9 cellular contexts compared by ENCODE assay signal in genomic region chr12:105705765-105706164, GRCh38.
DNase-seq lines count a peak whose midpoint lies in the region; ATAC-seq and TF ChIP-seq lines count a peak whose summit lies in the region.
"Had no signal": no experiment of that assay in that cellular context is flagged by ENCODE, and none has a peak within 500 bp of the region (broad histone marks: within the 10 kb centered on the region; RNA-seq: fewer than 3 reads in every experiment).

No MANE protein-coding gene starts in this region.

- H3K36me3 ChIP-seq in adrenal gland (replicated peaks in 1 of 2) (no peaks in the 10 kb centered on the region), left ventricle myocardium inferior (no peaks in the 10 kb centered on the region), gastrocnemius medialis (no peaks in the 10 kb centered on the region)

- H3K36me3 Mint-ChIP-seq in naive thymus-derived CD8-positive, alpha-beta T cell = no peaks in the 10 kb centered on the region
- H3K36me3 Mint-ChIP-seq in activated T-helper 1 cell treated with anti-CD3 and anti-CD28 coated beads, Interleukin-12 subunit alpha, Interleukin-12 subunit beta, Interleukin-2, Interleukin-4 antibody, amounts not matched to agents 30 ng/mL and 10 ng/mL and 1 ng/mL, durations not matched to agents 14 hours and 24 hours and 36 hours (ENCODE audit: low read depth) = no peaks in the 10 kb centered on the region
- H3K36me3 Mint-ChIP-seq: activated naive CD4-positive, alpha-beta T cell treated with anti-CD3 and anti-CD28 coated beads, Interleukin-2, amount 50 U/mL, for 72 hours had no signal

- ATAC-seq in gastrocnemius medialis = peak; percentile 53 to 56
- ATAC-seq in naive thymus-derived CD8-positive, alpha-beta T cell = no peak
- ATAC-seq: activated naive CD4-positive, alpha-beta T cell treated with anti-CD3 and anti-CD28 coated beads, Interleukin-2, amount 50 U/mL, for 72 hours had no signal

- H3K4me3 Mint-ChIP-seq in naive thymus-derived CD8-positive, alpha-beta T cell = no peak overlapping the region
- no peak overlapping the region for H3K4me3 Mint-ChIP-seq in activated T-helper 1 cell treated with anti-CD3 and anti-CD28 coated beads, Interleukin-12 subunit alpha, Interleukin-12 subunit beta, Interleukin-2, Interleukin-4 antibody, amounts not matched to agents 30 ng/mL and 10 ng/mL and 1 ng/mL, durations not matched to agents 14 hours and 24 hours and 36 hours

- intact Hi-C loops in adrenal gland (cut with DNase I) = loop anchor here (5.0 to 10.0 kb wide), 3 partner anchors 429 to 499 kb away; partner anchors contain the start of gene NUAK1 (in 2 of the 2)
- intact Hi-C loops in left ventricle myocardium inferior (cut with micrococcal nuclease) = no loop called here
- intact Hi-C loops in gastrocnemius medialis (cut with DNase I; ENCODE audit: low total_unique reads) = loop anchor here (1.0 to 10.0 kb wide), 4 partner anchors 109 to 502 kb away; no protein-coding TSS in a partner anchor
- intact Hi-C loops in activated T-helper 1 cell treated with anti-CD3 and anti-CD28 coated beads, Interleukin-12 subunit alpha, Interleukin-12 subunit beta, Interleukin-2, Interleukin-4 antibody, amounts not matched to agents 30 ng/mL and 10 ng/mL and 1 ng/mL, durations not matched to agents 14 hours and 24 hours and 36 hours (cut with micrococcal nuclease) = loop anchor here (1.0 kb wide), 1 partner anchor 431 kb away; no protein-coding TSS in a partner anchor

- in situ Hi-C loops in gastrocnemius medialis (cut with MboI; ENCODE audit: low sequenced_read_pairs in 4 of 4) = loop anchor here (5.0 to 10.0 kb wide), 3 partner anchors 429 to 437 kb away; partner anchors contain the start of gene NUAK1 (in 3 of the 4)

- POLR2A ChIA-PET in naive thymus-derived CD8-positive, alpha-beta T cell (lab: Charles Lee) = no interaction called here

- TF ChIP-seq POLR2A in adrenal gland (IDR thresholded peaks at IDR 0.05) = no peak
- no peak for TF ChIP-seq POLR2A in gastrocnemius medialis (IDR thresholded peaks at IDR 0.05)

- DNase-seq in NCI-H524 (lab: John Stamatoyannopoulos, UW) = peak; percentile 3 to 47
- DNase-seq in NCI-H524 treated with DMSO at 0.1 percent for 48 hours (lab: John Stamatoyannopoulos, UW) = no peak
- DNase-seq in NCI-H146 (lab: John Stamatoyannopoulos, UW) = peak; percentile 26
- DNase-seq in adrenal gland = peak; percentile 43 to 78 (median 59)
- DNase-seq in left ventricle myocardium inferior = no peak
- peak in 1 of 2 donors; percentile 41 for DNase-seq in gastrocnemius medialis
- no peak for DNase-seq in naive thymus-derived CD8-positive, alpha-beta T cell
- DNase-seq in activated T-helper 1 cell treated with anti-CD3 and anti-CD28 coated beads, Interleukin-12 subunit alpha, Interleukin-12 subunit beta, Interleukin-2, Interleukin-4 antibody, amounts not matched to agents 30 ng/mL and 10 ng/mL and 1 ng/mL, durations not matched to agents 14 hours and 24 hours and 36 hours (ENCODE audit: low spot score) = no peak

- no peaks in the 10 kb centered on the region for H3K9me3 ChIP-seq in adrenal gland (replicated peaks in 1 of 3)
- H3K9me3 ChIP-seq in left ventricle myocardium inferior (replicated peaks) = no peaks in the 10 kb centered on the region
- no peaks in the 10 kb centered on the region for H3K9me3 ChIP-seq in gastrocnemius medialis

- H3K4me3 ChIP-seq in adrenal gland = no peak overlapping the region
- no peak overlapping the region for H3K4me3 ChIP-seq in left ventricle myocardium inferior
- H3K4me3 ChIP-seq in gastrocnemius medialis = no peak overlapping the region

- WGBS in adrenal gland, 4 donors = 23 to 31% (median 25%) methylated on average over 7 of the region's 7 CpGs

- peaks cover 0 to 20% (median 10%) of the 10 kb centered on the region in 5 donors for H3K27me3 Mint-ChIP-seq in naive thymus-derived CD8-positive, alpha-beta T cell
- H3K27me3 Mint-ChIP-seq in activated T-helper 1 cell treated with anti-CD3 and anti-CD28 coated beads, Interleukin-12 subunit alpha, Interleukin-12 subunit beta, Interleukin-2, Interleukin-4 antibody, amounts not matched to agents 30 ng/mL and 10 ng/mL and 1 ng/mL, durations not matched to agents 14 hours and 24 hours and 36 hours (ENCODE audit: insufficient read depth) = no peaks in the 10 kb centered on the region

- no peaks in the 10 kb centered on the region for H3K4me1 Mint-ChIP-seq in naive thymus-derived CD8-positive, alpha-beta T cell
- H3K4me1 Mint-ChIP-seq in activated T-helper 1 cell treated with anti-CD3 and anti-CD28 coated beads, Interleukin-12 subunit alpha, Interleukin-12 subunit beta, Interleukin-2, Interleukin-4 antibody, amounts not matched to agents 30 ng/mL and 10 ng/mL and 1 ng/mL, durations not matched to agents 14 hours and 24 hours and 36 hours (ENCODE audit: low read depth) = no peaks in the 10 kb centered on the region

- no peaks in the 10 kb centered on the region for H3K27me3 ChIP-seq in adrenal gland
- H3K27me3 ChIP-seq in left ventricle myocardium inferior (ENCODE audit: low read depth) = no peaks in the 10 kb centered on the region
- H3K27me3 ChIP-seq in gastrocnemius medialis = no peaks in the 10 kb centered on the region

- TF ChIP-seq CTCF in adrenal gland (IDR thresholded peaks at IDR 0.05) (peak; percentile 57 to 83 (median 75)), left ventricle myocardium inferior (IDR thresholded peaks at IDR 0.05; ENCODE audit: borderline replicate concordance) (peak; percentile 89), gastrocnemius medialis (IDR thresholded peaks at IDR 0.05 in 4 of 5, conservative IDR thresholded peaks at IDR 0.05 in 1 of 5) (peak; percentile 56 to 75 (median 73))

- peaks cover 0 to 2% (median 0%) of the 10 kb centered on the region in 9 donors for H3K9me3 Mint-ChIP-seq in naive thymus-derived CD8-positive, alpha-beta T cell
- no peaks in the 10 kb centered on the region for H3K9me3 Mint-ChIP-seq in activated T-helper 1 cell treated with anti-CD3 and anti-CD28 coated beads, Interleukin-12 subunit alpha, Interleukin-12 subunit beta, Interleukin-2, Interleukin-4 antibody, amounts not matched to agents 30 ng/mL and 10 ng/mL and 1 ng/mL, durations not matched to agents 14 hours and 24 hours and 36 hours
- H3K9me3 Mint-ChIP-seq: activated naive CD4-positive, alpha-beta T cell treated with anti-CD3 and anti-CD28 coated beads, Interleukin-2, amount 50 U/mL, for 72 hours had no signal

- H3K4me1 ChIP-seq in adrenal gland (replicated peaks in 1 of 2) (peaks cover 0 to 8% of the 10 kb centered on the region in 2 donors), left ventricle myocardium inferior (peaks cover 17% of the 10 kb centered on the region), gastrocnemius medialis (peaks cover 17 to 22% of the 10 kb centered on the region in 2 donors)

- H3K27ac Mint-ChIP-seq in naive thymus-derived CD8-positive, alpha-beta T cell = no peak overlapping the region
- H3K27ac Mint-ChIP-seq in activated T-helper 1 cell treated with anti-CD3 and anti-CD28 coated beads, Interleukin-12 subunit alpha, Interleukin-12 subunit beta, Interleukin-2, Interleukin-4 antibody, amounts not matched to agents 30 ng/mL and 10 ng/mL and 1 ng/mL, durations not matched to agents 14 hours and 24 hours and 36 hours = no peak overlapping the region
- H3K27ac Mint-ChIP-seq: activated naive CD4-positive, alpha-beta T cell treated with anti-CD3 and anti-CD28 coated beads, Interleukin-2, amount 50 U/mL, for 72 hours had no signal

- H3K27ac ChIP-seq in adrenal gland (peak overlapping the region in 2 of 5 donors; percentile 0 to 36), left ventricle myocardium inferior (replicated peaks) (peak overlapping the region; percentile 56), gastrocnemius medialis (peak overlapping the region; percentile 73 to 85 (median 76))

Comparison
In these comparisons a context has a peak if more than half of its experiments do, and no peak if none do; other contexts are left out.
1. DNase-seq: peak in NCI-H524 (2 of 2), NCI-H146 (single experiment) and adrenal gland (7 of 7); none in NCI-H524 treated with DMSO at 0.1 percent for 48 hours (single experiment), left ventricle myocardium inferior (single experiment), naive thymus-derived CD8-positive, alpha-beta T cell (0 of 10) and activated T-helper 1 cell treated with anti-CD3 and anti-CD28 coated beads, Interleukin-12 subunit alpha, Interleukin-12 subunit beta, Interleukin-2, Interleukin-4 antibody, amounts not matched to agents 30 ng/mL and 10 ng/mL and 1 ng/mL, durations not matched to agents 14 hours and 24 hours and 36 hours (single experiment).
2. ATAC-seq: peak in gastrocnemius medialis (2 of 2); none in naive thymus-derived CD8-positive, alpha-beta T cell (0 of 2).
3. Peak in every context shown above with its lines, with median percentiles within 50 percentile points of each other: CTCF ChIP-seq.